Comparison of ENCODE assay signal across 17 cellular contexts in the genomic region with DNA sequence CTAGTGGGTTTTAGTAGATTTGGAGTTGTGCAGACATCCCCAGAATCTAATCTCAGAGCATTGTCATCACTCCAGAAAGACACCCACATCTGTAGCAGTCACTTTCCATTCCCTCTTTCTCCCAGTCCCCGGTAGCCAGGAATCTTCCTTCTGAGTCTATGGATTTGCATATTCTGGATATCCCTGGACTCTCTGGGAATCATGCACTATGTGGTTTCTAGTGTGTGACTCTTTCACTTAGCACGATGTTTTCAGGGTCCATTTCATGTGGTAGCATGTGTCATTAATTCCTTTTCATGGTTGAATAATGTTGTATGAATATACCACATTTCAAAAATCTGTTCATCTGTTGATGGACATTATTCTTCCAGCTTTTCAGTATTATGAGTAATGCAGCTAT. TPM values are rescaled to one million over a fixed set of nuclear protein-coding genes. Genes with fewer than 3 reads are reported as not detected.
A peak's percentile ranks its signal among the peaks of the same experiment; 100 is the strongest.
DNase-seq lines count a peak whose midpoint lies in the region; ATAC-seq and TF ChIP-seq lines count a peak whose summit lies in the region.
"Had no signal": no experiment of that assay in that cellular context is flagged by ENCODE, and none has a peak within 500 bp of the region (broad histone marks: within the 10 kb centered on the region; RNA-seq: fewer than 3 reads in every experiment).

No MANE protein-coding gene starts in this region.

- no peak for ATAC-seq in HG03342 (IDR thresholded peaks at IDR 0.05; ENCODE audit: unreplicated experiment)

- no peak overlapping the region for H2AFZ ChIP-seq in osteoblast (ENCODE audit: low read length)

- H3K79me2 ChIP-seq in osteoblast (ENCODE audit: insufficient read depth, low read length) = no peaks in the 10 kb centered on the region

- no peak for TF ChIP-seq POLR2A in Peyer's patch (IDR thresholded peaks at IDR 0.05)

- no peak overlapping the region for H3K27ac ChIP-seq in osteoblast (ENCODE audit: low read depth, low read length)
- no peak overlapping the region for H3K27ac ChIP-seq in Peyer's patch

- H3K4me1 ChIP-seq in osteoblast (ENCODE audit: insufficient read depth, low read length) (peaks cover 3% of the 10 kb centered on the region), Peyer's patch (no peaks in the 10 kb centered on the region)

- H3K27me3 ChIP-seq in osteoblast (ENCODE audit: insufficient read depth, low read length) (no peaks in the 10 kb centered on the region), Peyer's patch (no peaks in the 10 kb centered on the region)

- H4K20me1 ChIP-seq in osteoblast (ENCODE audit: insufficient read depth, low read length) = no peaks in the 10 kb centered on the region

- peak; percentile 36 to 53 for DNase-seq in NCI-H526 (lab: John Stamatoyannopoulos, UW)
- DNase-seq in fibroblast of mammary gland (ENCODE audit: low read depth) = peak; percentile 30
- DNase-seq in osteoblast (ENCODE audit: insufficient read length, low spot score, missing footprints) = peak; percentile 53
- DNase-seq in Peyer's patch = no peak
- no peak for DNase-seq in central memory CD4-positive, alpha-beta T cell
- DNase-seq in DMS53 treated with DMSO at 0.1 percent for 48 hours (lab: John Stamatoyannopoulos, UW; ENCODE audit: unreplicated experiment) = no peak
- DNase-seq: C1 segment of cervical spinal cord; Calu3; CD4-positive, alpha-beta T cell; DMS 273 treated with DMSO at 0.1 percent for 48 hours; DMS79; EL; GDM1; HCEC 1CT; HFFc6 had no signal

- no peaks in the 10 kb centered on the region for H3K36me3 ChIP-seq in osteoblast (ENCODE audit: insufficient read depth, low read length)
- no peaks in the 10 kb centered on the region for H3K36me3 ChIP-seq in Peyer's patch

- no peak for TF ChIP-seq CTCF in fibroblast of mammary gland (conservative IDR thresholded peaks at IDR 0.05; ENCODE audit: control insufficient read depth, insufficient read depth, low read depth, low read length)
- TF ChIP-seq CTCF in osteoblast (IDR thresholded peaks at IDR 0.05; ENCODE audit: extremely low read depth, low read depth, low read length) = no peak
- TF ChIP-seq CTCF in Peyer's patch (IDR thresholded peaks at IDR 0.05) = no peak

- H3K9me3 ChIP-seq in osteoblast (ENCODE audit: low read depth, low read length) (no peaks in the 10 kb centered on the region), Peyer's patch (no peaks in the 10 kb centered on the region)

- H3K4me2 ChIP-seq in osteoblast (ENCODE audit: insufficient read depth, low read length) = no peak overlapping the region

- H3K4me3 ChIP-seq in fibroblast of mammary gland (ENCODE audit: control insufficient read depth, low read depth, low read length) (no peak overlapping the region), osteoblast (ENCODE audit: insufficient read depth, low read length) (no peak overlapping the region), Peyer's patch (no peak overlapping the region)

RNA-seq across cellular contexts. Expression of a gene that starts 29.3 kb away (rescaled TPM):
- 46.0 and 54.6 TPM in 2 replicates for total RNA-seq in osteoblast
- total RNA-seq in Peyer's patch = 10 to 100 TPM; 20.6 to 51.2 (median 32.8) TPM
- total RNA-seq: Calu3, H4 had no signal

Comparison
In these comparisons a context has a peak if more than half of its experiments do, and no peak if none do; other contexts are left out.
1. DNase-seq: peak in NCI-H526 (2 of 2), fibroblast of mammary gland (single experiment) and osteoblast (single experiment); none in Peyer's patch (0 of 3), central memory CD4-positive, alpha-beta T cell (single experiment) and DMS53 treated with DMSO at 0.1 percent for 48 hours (single experiment).